In genomic region chr10:70146489-70147488, GRCh38 we compare ENCODE assay signal across 8 cellular contexts. TPM values are rescaled to one million over a fixed set of nuclear protein-coding genes. Genes with fewer than 3 reads are reported as not detected.
A peak's percentile ranks its signal among the peaks of the same experiment; 100 is the strongest.
DNase-seq lines count a peak whose midpoint lies in the region; ATAC-seq lines count a peak whose summit lies in the region.

A gene with protein sequence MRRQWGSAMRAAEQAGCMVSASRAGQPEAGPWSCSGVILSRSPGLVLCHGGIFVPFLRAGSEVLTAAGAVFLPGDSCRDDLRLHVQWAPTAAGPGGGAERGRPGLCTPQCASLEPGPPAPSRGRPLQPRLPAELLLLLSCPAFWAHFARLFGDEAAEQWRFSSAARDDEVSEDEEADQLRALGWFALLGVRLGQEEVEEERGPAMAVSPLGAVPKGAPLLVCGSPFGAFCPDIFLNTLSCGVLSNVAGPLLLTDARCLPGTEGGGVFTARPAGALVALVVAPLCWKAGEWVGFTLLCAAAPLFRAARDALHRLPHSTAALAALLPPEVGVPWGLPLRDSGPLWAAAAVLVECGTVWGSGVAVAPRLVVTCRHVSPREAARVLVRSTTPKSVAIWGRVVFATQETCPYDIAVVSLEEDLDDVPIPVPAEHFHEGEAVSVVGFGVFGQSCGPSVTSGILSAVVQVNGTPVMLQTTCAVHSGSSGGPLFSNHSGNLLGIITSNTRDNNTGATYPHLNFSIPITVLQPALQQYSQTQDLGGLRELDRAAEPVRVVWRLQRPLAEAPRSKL (minus strand): TSS chr10:70146700. CDS start chr10:70146586, 114 bp downstream.

- ATAC-seq in GM19372 (IDR thresholded peaks at IDR 0.05; ENCODE audit: low read depth, unreplicated experiment) (peak; percentile 86), HG03558 (IDR thresholded peaks at IDR 0.05; ENCODE audit: extremely low read depth, unreplicated experiment) (peak; percentile 93), left lobe of liver (peak; percentile 90)

- DNase-seq in CD1c-positive myeloid dendritic cell (ENCODE audit: extremely low spot score): peak; percentile 97
- DNase-seq in NCI-H748 (lab: John Stamatoyannopoulos, UW; ENCODE audit: unreplicated experiment): peak; percentile 98
- DNase-seq in activated CD4-positive, alpha-beta T cell treated with anti-CD3 and anti-CD28 coated beads, Interleukin-2, amount 50 U/mL, for 1 hour: peak; percentile 90
- peak; percentile 98 for DNase-seq in dedifferentiated amniotic fluid mesenchymal stem cell (ENCODE audit: extremely low spot score)
- peak; percentile 97 for DNase-seq in left lobe of liver (ENCODE audit: low spot score)
- DNase-seq in stimulated activated CD4-positive, alpha-beta T cell treated with anti-CD3 and anti-CD28 coated beads, Interleukin-2, amount 100 ng/mL, for 4 hours (ENCODE audit: low read depth): peak; percentile 92

RNA-seq across cellular contexts. Expression of the gene that starts here (rescaled TPM):
- total RNA-seq in left lobe of liver: 11.6 TPM

Comparison
In these comparisons a context has a peak if more than half of its experiments do, and no peak if none do; other contexts are left out.
1. Peak in every context shown above with its lines: DNase-seq and ATAC-seq.